In the genomic region with DNA sequence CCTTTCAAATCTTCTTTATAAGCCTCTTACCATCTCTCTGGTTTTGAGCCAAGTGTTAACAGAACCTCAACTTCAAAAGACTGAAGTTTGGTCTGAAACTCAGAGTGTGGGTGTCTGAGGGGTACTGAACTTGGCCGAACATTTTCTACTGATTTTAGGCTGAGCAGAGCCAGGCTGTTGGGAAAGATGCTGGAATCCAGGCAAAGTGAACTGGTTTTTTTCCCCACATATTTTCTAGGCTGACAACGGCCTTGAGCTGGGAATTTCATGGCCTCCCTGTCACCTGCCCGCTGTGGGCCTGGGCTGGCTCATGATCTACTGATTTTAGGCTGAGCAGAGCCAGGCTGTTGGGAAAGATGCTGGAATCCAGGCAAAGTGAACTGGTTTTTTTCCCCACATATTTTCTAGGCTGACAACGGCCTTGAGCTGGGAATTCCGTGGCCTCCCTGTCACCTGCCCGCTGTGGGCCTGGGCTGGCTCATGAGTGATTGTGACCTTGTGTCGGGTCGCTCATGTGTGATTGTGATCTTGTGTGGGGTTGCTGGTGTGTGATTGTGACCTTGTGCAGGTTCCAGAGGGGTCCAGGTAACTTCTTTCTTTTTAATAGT, we compare ENCODE assay signal across 7 cellular contexts.
DNase-seq lines count a peak whose midpoint lies in the region; ATAC-seq and TF ChIP-seq lines count a peak whose summit lies in the region.
"Not testable (repeated sequence)": the region's sequence is repeated elsewhere in the genome, so short reads cannot be mapped to it uniquely, and the experiment has no call there.

No MANE protein-coding gene starts in this region.

- H2AFZ ChIP-seq in IMR-90 (replicated peaks; ENCODE audit: low read length, poor library complexity); fibroblast of lung (ENCODE audit: low read length): not testable (repeated sequence)

- TF ChIP-seq POLR2A in IMR-90 (IDR thresholded peaks at IDR 0.05; ENCODE audit: low read depth, low read length); body of pancreas (IDR thresholded peaks at IDR 0.05); ovary (IDR thresholded peaks at IDR 0.05); stomach (IDR thresholded peaks at IDR 0.05): not testable (repeated sequence)

- H2BK20ac ChIP-seq in IMR-90 (ENCODE audit: low read depth, low read length): peak overlapping the region; percentile 95

- H3K9me3 ChIP-seq in IMR-90 (ENCODE audit: control insufficient read depth, insufficient read depth, low read length); body of pancreas; fibroblast of lung (ENCODE audit: control insufficient read depth, insufficient read depth, low read depth, low read length); right cardiac atrium (ENCODE audit: control insufficient read depth, low read length); lung (ENCODE audit: control insufficient read depth in 2 of 2, insufficient read depth in 1 of 2, low read length in 1 of 2); ovary; stomach: not testable (repeated sequence)

- H3K79me2 ChIP-seq in fibroblast of lung (ENCODE audit: control insufficient read depth, insufficient read depth, low read length): not testable (repeated sequence)

- ATAC-seq in IMR-90 (ENCODE audit: low read depth): peak; percentile 4
- ATAC-seq in body of pancreas: peak; percentile 72
- peak; percentile 41 to 57 for ATAC-seq in right cardiac atrium
- peak; percentile 29 for ATAC-seq in lung (ENCODE audit: insufficient read depth, low FRiP score)

- peak overlapping the region; percentile 99 for H4K5ac ChIP-seq in IMR-90 (ENCODE audit: low read depth, low read length)

- peak overlapping the region; percentile 12; the same call in 1 of the 2 replicates for H3K14ac ChIP-seq in IMR-90 (replicated peaks; ENCODE audit: low read depth, low read length)

- not testable (repeated sequence) for TF ChIP-seq EP300 in ovary (IDR thresholded peaks at IDR 0.05); stomach (IDR thresholded peaks at IDR 0.05)

- peak overlapping the region; percentile 38 to 94 for H4K8ac ChIP-seq in IMR-90 (ENCODE audit: low read depth in 2 of 2, low read length in 2 of 2)

- intact Hi-C loops in IMR-90 (cut with micrococcal nuclease); body of pancreas (cut with DNase I); right cardiac atrium (cut with DNase I); ovary (cut with DNase I); stomach (cut with DNase I; ENCODE audit: low total_unique reads): not testable (repeated sequence)

- H2AK9ac ChIP-seq in IMR-90 (replicated peaks; ENCODE audit: low read depth, low read length, poor library complexity): not testable (repeated sequence)

- POLR2A ChIA-PET in IMR-90 (lab: Charles Lee; ENCODE audit: unreplicated experiment): not testable (repeated sequence)

- WGBS in IMR-90 (ENCODE audit: extremely low coverage in 2 of 2, insufficient read length in 1 of 2), 2 experiments: no CpG with 5 or more reads among the region's 8 CpGs
- 15 to 30% methylated on average over 6 to 8 of the region's 8 CpGs for WGBS in body of pancreas, 2 donors
- WGBS in right cardiac atrium: 59% methylated on average over 8 of the region's 8 CpGs
- 58 to 80% methylated on average over 8 of the region's 8 CpGs for WGBS in lung, 2 donors
- WGBS in ovary, 3 donors: 8 to 16% (median 14%) methylated on average over 8 of the region's 8 CpGs
- WGBS in stomach, 5 donors: 24 to 48% (median 45%) methylated on average over 8 of the region's 8 CpGs

- H3K9me1 ChIP-seq in IMR-90 (ENCODE audit: insufficient read depth, low read length): not testable (repeated sequence)

- H3K18ac ChIP-seq in IMR-90 (ENCODE audit: low read depth, low read length): peak overlapping the region; percentile 100

- H4K91ac ChIP-seq in IMR-90 (ENCODE audit: insufficient read depth, low read depth, low read length): peak overlapping the region; percentile 61; the same call in 1 of the 2 replicates

- TF ChIP-seq CTCF in IMR-90 (conservative IDR thresholded peaks at IDR 0.05; ENCODE audit: low read depth, low read length); body of pancreas (IDR thresholded peaks at IDR 0.05); fibroblast of lung (conservative IDR thresholded peaks at IDR 0.05 in 1 of 2, IDR thresholded peaks at IDR 0.05 in 1 of 2; ENCODE audit: low read depth in 1 of 2, low read length in 2 of 2); lung (IDR thresholded peaks at IDR 0.05; ENCODE audit: control extremely low read depth, extremely low read depth); ovary (IDR thresholded peaks at IDR 0.05); stomach (IDR thresholded peaks at IDR 0.05): not testable (repeated sequence)

- H2BK15ac ChIP-seq in IMR-90 (ENCODE audit: low read depth, low read length): peak overlapping the region; percentile 10; the same call in 2 of the 3 replicates

- dilution Hi-C loops in IMR-90 (cut with HindIII; ENCODE audit: low sequenced_read_pairs, unreplicated experiment): not testable (repeated sequence)

- peak overlapping the region; percentile 97 for H3K4ac ChIP-seq in IMR-90 (ENCODE audit: low read depth, low read length)

- H3K79me1 ChIP-seq in IMR-90 (ENCODE audit: low read depth in 1 of 2, low read length in 2 of 2): peaks cover 3 to 18% of the 10 kb centered on the region in 2 experiments; a peak in 3 of 4 replicates

- not testable (repeated sequence) for TF ChIP-seq RAD21 in IMR-90 (IDR thresholded peaks at IDR 0.05; ENCODE audit: low read length)

- peak overlapping the region; percentile 79 for H2BK120ac ChIP-seq in IMR-90 (ENCODE audit: low read depth, low read length)

- H2BK5ac ChIP-seq in IMR-90 (ENCODE audit: low read depth, low read length, poor library complexity, severe bottlenecking): peak overlapping the region; percentile 87

- in situ Hi-C loops in IMR-90 (cut with MboI; ENCODE audit: low sequenced_read_pairs): not testable (repeated sequence)

- H2AK5ac ChIP-seq in IMR-90 (ENCODE audit: low read depth, low read length): peak overlapping the region; percentile 90

- CTCF ChIA-PET in IMR-90 (lab: Yijun Ruan, JAX): not testable (repeated sequence)

- not testable (repeated sequence) for H3K36me3 ChIP-seq in IMR-90 (ENCODE audit: control insufficient read depth, insufficient read depth, low read length); body of pancreas (replicated peaks in 1 of 2; ENCODE audit: insufficient read depth in 1 of 2, low read depth in 2 of 2); fibroblast of lung (ENCODE audit: control insufficient read depth, insufficient read depth, low read length); lung (ENCODE audit: control insufficient read depth in 2 of 2, insufficient read depth in 2 of 2, low read length in 2 of 2); ovary; stomach

- H3K27me3 ChIP-seq in IMR-90 (ENCODE audit: control insufficient read depth, insufficient read depth, low read length); body of pancreas; fibroblast of lung (ENCODE audit: control insufficient read depth, insufficient read depth, low read length); right cardiac atrium (ENCODE audit: control insufficient read depth, insufficient read depth); lung (ENCODE audit: control insufficient read depth, insufficient read depth); ovary; stomach: not testable (repeated sequence)

- peaks cover 37% of the 10 kb centered on the region for H3K4me1 ChIP-seq in IMR-90 (ENCODE audit: control insufficient read depth, insufficient read depth, low read length)
- peaks cover 20% of the 10 kb centered on the region for H3K4me1 ChIP-seq in body of pancreas
- H3K4me1 ChIP-seq in fibroblast of lung (ENCODE audit: control insufficient read depth, extremely low read depth, insufficient read depth, low read length): peaks cover 24% of the 10 kb centered on the region
- not testable (repeated sequence) for H3K4me1 ChIP-seq in right cardiac atrium (ENCODE audit: control insufficient read depth, insufficient read depth, low read length); lung (ENCODE audit: control insufficient read depth in 2 of 2, insufficient read depth in 2 of 2, low read length in 2 of 2)
- H3K4me1 ChIP-seq in ovary (ENCODE audit: insufficient read depth): peaks cover 20% of the 10 kb centered on the region
- H3K4me1 ChIP-seq in stomach: peaks cover 0 to 40% (median 14%) of the 10 kb centered on the region in 4 donors

- not testable (repeated sequence) for H3K4me3 ChIP-seq in IMR-90 (ENCODE audit: insufficient read depth, low read depth, low read length); body of pancreas; fibroblast of lung (replicated peaks in 1 of 4; ENCODE audit: control extremely low read depth in 1 of 4, insufficient read depth in 1 of 4, low read depth in 3 of 4, low read length in 4 of 4); right cardiac atrium (ENCODE audit: low read length); lung; ovary; stomach

- BruUV-seq in IMR-90 (replicated peaks; lab: Mats Ljungman, UMichigan): not testable (repeated sequence)

- H3K27ac ChIP-seq in IMR-90 (ENCODE audit: insufficient read depth, low read length): peak overlapping the region; percentile 99
- H3K27ac ChIP-seq in body of pancreas: peak overlapping the region; percentile 39 to 73 (median 56)
- peak overlapping the region; percentile 61 for H3K27ac ChIP-seq in fibroblast of lung (ENCODE audit: insufficient read depth, low read length)
- H3K27ac ChIP-seq in right cardiac atrium (ENCODE audit: low read length): peak overlapping the region; percentile 56
- not testable (repeated sequence) for H3K27ac ChIP-seq in lung (ENCODE audit: low read depth in 1 of 2, low read length in 1 of 2)
- H3K27ac ChIP-seq in ovary: peak overlapping the region; percentile 78 to 86
- peak overlapping the region in 4 of 5 donors; percentile 7 to 84 (median 41) for H3K27ac ChIP-seq in stomach

- H4K20me1 ChIP-seq in IMR-90 (ENCODE audit: insufficient read depth, low read length); fibroblast of lung (ENCODE audit: control insufficient read depth, extremely low read depth, insufficient read depth, low read length): not testable (repeated sequence)

- H3K23ac ChIP-seq in IMR-90 (ENCODE audit: low read depth, low read length): peak overlapping the region; percentile 74; the same call in 1 of the 2 replicates

- DNase-seq in IMR-90: peak; percentile 30
- DNase-seq in body of pancreas: peak; percentile 34 to 71 (median 57)
- peak; percentile 35 to 69 for DNase-seq in fibroblast of lung (ENCODE audit: low read depth in 2 of 2)
- DNase-seq in right cardiac atrium: peak; percentile 65 to 85 (median 75)
- not testable (repeated sequence) for DNase-seq in lung (ENCODE audit: low spot score); stomach
- peak; percentile 49 to 81 (median 71) for DNase-seq in ovary

- H3K4me2 ChIP-seq in IMR-90 (ENCODE audit: low read depth, low read length) (0 out of 2 replicates have a peak overlapping the region, but pooled peaks have one; percentile 10), fibroblast of lung (ENCODE audit: extremely low read depth, insufficient read depth, low read length) (peak overlapping the region; percentile 8)

- peak overlapping the region; percentile 52; the same call in 1 of the 2 replicates for H3K56ac ChIP-seq in IMR-90 (ENCODE audit: extremely low read depth, insufficient read depth, low read length)

- peak overlapping the region; percentile 67 for H3K9ac ChIP-seq in IMR-90 (ENCODE audit: low read depth, low read length)
- H3K9ac ChIP-seq in fibroblast of lung (ENCODE audit: insufficient read depth, low read length): not testable (repeated sequence)

Comparison
In these comparisons a context has a peak if more than half of its experiments do, and no peak if none do; other contexts are left out.
1. ATAC-seq: peak in every context shown above with its lines; median percentile 72 in body of pancreas; 49 in right cardiac atrium; 29 in lung; 4 in IMR-90.